ENCODE assay signal across 8 cellular contexts in the genomic region with DNA sequence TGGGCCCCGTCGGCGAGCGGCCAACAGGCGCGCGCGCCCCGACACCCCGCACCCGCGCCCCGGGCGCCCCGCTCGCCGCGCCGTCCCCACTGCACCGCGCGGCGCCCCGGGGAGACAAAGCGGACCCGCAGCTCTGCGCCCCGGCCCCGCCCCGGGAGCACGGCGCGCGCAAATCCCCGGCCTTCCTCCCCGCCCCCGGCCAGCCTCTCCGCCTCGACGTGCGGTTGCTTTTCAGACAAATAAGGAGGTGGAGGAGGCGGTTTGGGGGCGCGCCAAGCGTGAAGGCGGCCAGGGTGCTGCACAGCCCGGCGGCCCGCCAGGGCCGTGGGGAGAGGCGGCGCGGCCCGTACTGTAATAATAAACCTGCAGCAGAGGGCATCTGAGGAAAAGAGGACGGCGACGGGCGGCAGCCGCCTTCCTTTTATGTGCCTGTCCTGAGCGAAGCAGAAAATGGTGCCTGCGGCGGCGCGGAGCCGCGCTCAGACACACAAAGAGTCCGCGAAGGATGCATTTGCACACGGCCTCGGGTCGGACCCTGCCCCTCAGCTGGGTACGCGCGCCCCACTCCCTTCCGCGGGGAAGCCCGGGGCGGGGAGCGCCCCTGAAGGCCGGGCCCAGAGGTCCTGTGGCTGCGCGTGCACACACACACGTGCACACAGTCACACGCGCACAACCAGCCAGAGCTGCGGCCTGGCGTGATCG. TPM values are rescaled to one million over a fixed set of nuclear protein-coding genes. Genes with fewer than 3 reads are reported as not detected.
DNase-seq lines count a peak whose midpoint lies in the region; ATAC-seq, FAIRE-seq and TF ChIP-seq lines count a peak whose summit lies in the region.

No MANE protein-coding gene starts in this region.

- peaks cover 15% of the 10 kb centered on the region for H3K79me2 ChIP-seq in HepG2 (ENCODE audit: insufficient read depth, low read length)

- H3K4me1 ChIP-seq in BE2C, result no peaks in the 10 kb centered on the region; the same call in 1 of the 2 replicates
- peaks cover 46% of the 10 kb centered on the region for H3K4me1 ChIP-seq in HepG2 (ENCODE audit: insufficient read depth, low read length)

- no peak overlapping the region for H2AFZ ChIP-seq in HepG2 (ENCODE audit: low read length)

- in situ Hi-C loops in HepG2 (cut with HindIII; ENCODE audit: extremely low pct_ligation_motif_present, low pct_unique_long_range_greater_than_20kb), result no loop called here

- peak overlapping the region; percentile 98 for H3K4me3 ChIP-seq in BE2C (ENCODE audit: low read depth, low read length)
- H3K4me3 ChIP-seq in HepG2 (replicated peaks in 1 of 3; ENCODE audit: insufficient read depth in 1 of 3, low read depth in 2 of 3, low read length in 3 of 3), result peak overlapping the region; percentile 69 to 83 (median 72)

- H3K27ac ChIP-seq in HepG2 (ENCODE audit: extremely low read length, insufficient read depth, low read length), result peak overlapping the region; percentile 96

- H3K27me3 ChIP-seq in BE2C (no peaks in the 10 kb centered on the region), HepG2 (ENCODE audit: control insufficient read depth in 1 of 2, insufficient read depth in 2 of 2, low read length in 2 of 2) (peaks cover 0 to 11% of the 10 kb centered on the region in 2 experiments; a peak in 1 of 5 replicates)

- DNase-seq in BE2C (peak; percentile 95), NCI-H510A (lab: John Stamatoyannopoulos, UW) (peak; percentile 71), dedifferentiated amniotic fluid mesenchymal stem cell (ENCODE audit: extremely low spot score) (peak; percentile 84), HepG2 (ENCODE audit: low spot score) (peak; percentile 68)
- DNase-seq in activated CD4-positive, alpha-beta T cell treated with anti-CD3 and anti-CD28 coated beads, Interleukin-2, amount 50 U/mL, for 1 hour, result peak; percentile 53
- DNase-seq in stimulated activated CD4-positive, alpha-beta T cell treated with anti-CD3 and anti-CD28 coated beads, Interleukin-2, amount 100 ng/mL, for 48 hours, result peak; percentile 52 to 64

- WGBS in HepG2 (ENCODE audit: low lambda C conversion rate), result 2% methylated on average over 39 of the region's 88 CpGs

- FAIRE-seq in HepG2 (lab: Jason Lieb, UNC), result no peak

- H3K9ac ChIP-seq in HepG2 (ENCODE audit: insufficient read depth, low read depth, low read length), result peak overlapping the region; percentile 85

- CTCF ChIA-PET in HepG2 (lab: Yijun Ruan, JAX; ENCODE audit: low intra/inter-chr PET ratio, low total read pairs), result no interaction called here

- TF ChIP-seq POLR2A in GM19099 (IDR thresholded peaks at IDR 0.05; ENCODE audit: extremely low read depth, insufficient read length, low read depth) (peak; percentile 81), HepG2 (IDR thresholded peaks at IDR 0.05; ENCODE audit: insufficient read depth in 1 of 2, low read depth in 2 of 2, low read length in 2 of 2) (peak in 1 of 2 experiments; percentile 48; a peak in 3 of 4 replicates)

- H3K4me2 ChIP-seq in HepG2 (ENCODE audit: low read depth, low read length), result peak overlapping the region; percentile 85

- no peaks in the 10 kb centered on the region for H3K36me3 ChIP-seq in BE2C
- H3K36me3 ChIP-seq in HepG2 (replicated peaks in 1 of 2; ENCODE audit: control insufficient read depth in 1 of 2, insufficient read depth in 2 of 2, low read length in 2 of 2), result no peaks in the 10 kb centered on the region

- intact Hi-C loops in HepG2 (cut with micrococcal nuclease; ENCODE audit: unreplicated experiment), result loop anchor here (1.0 to 5.0 kb wide), 5 partner anchors 15 to 390 kb away; partner anchors contain the start of gene STARD4

- POLR2A ChIA-PET in HepG2 (lab: Yijun Ruan, JAX), result interaction anchor here (0.6 to 5.7 kb wide), 13 partner anchors 9 to 666 kb away, joined by 3 to 85 read pairs (median 4); partner anchors contain the start of gene WDR36

- TF ChIP-seq EP300 in HepG2 (IDR thresholded peaks at IDR 0.05; ENCODE audit: low read depth in 2 of 2, low read length in 2 of 2), result no peak; a peak in 1 of 4 replicates
- TF ChIP-seq EP300 in HepG2 (CRISPR knock-in tag; IDR thresholded peaks at IDR 0.05; ENCODE audit: borderline replicate concordance), result no peak

- peak; percentile 82 for ATAC-seq in HG03354 (IDR thresholded peaks at IDR 0.05; ENCODE audit: poor library complexity, severe bottlenecking, unreplicated experiment)
- peak; percentile 80 for ATAC-seq in HepG2

- TSS peak; percentile 96 for BruUV-seq in HepG2 (replicated peaks; lab: Mats Ljungman, UMichigan)

- TF ChIP-seq CTCF in BE2C (IDR thresholded peaks at IDR 0.05; ENCODE audit: low read depth, low read length) (no peak), HepG2 (CRISPR knock-in tag; IDR thresholded peaks at IDR 0.05) (peak; percentile 19; the same call in 1 of the 2 replicates)

- peak; percentile 43 for TF ChIP-seq RAD21 in HepG2 (CRISPR knock-in tag; IDR thresholded peaks at IDR 0.05)

- no peaks in the 10 kb centered on the region for H3K9me3 ChIP-seq in BE2C
- H3K9me3 ChIP-seq in HepG2 (ENCODE audit: low read length), result no peaks in the 10 kb centered on the region

- H4K20me1 ChIP-seq in HepG2 (ENCODE audit: insufficient read depth, low read length), result no peaks in the 10 kb centered on the region

TF ChIP-seq in HepG2, 621 proteins besides CTCF, POLR2A, EP300 and RAD21 (continues in another document):
- TF ChIP-seq CC2D1A (CRISPR knock-in tag; IDR thresholded peaks at IDR 0.05) (no peak), RXRA (CRISPR knock-in tag; IDR thresholded peaks at IDR 0.05) (peak; percentile 61; the same call in 1 of the 2 replicates), ZC3H4 (CRISPR knock-in tag; IDR thresholded peaks at IDR 0.05; ENCODE audit: borderline replicate concordance) (no peak), PHF21A (CRISPR knock-in tag; IDR thresholded peaks at IDR 0.05) (peak; percentile 78), KDM5A (IDR thresholded peaks at IDR 0.05; ENCODE audit: borderline replicate concordance, low read length) (0 out of 2 replicates have a peak, but pooled peaks have one; percentile 38), ZNF556 (CRISPR knock-in tag; IDR thresholded peaks at IDR 0.05; ENCODE audit: borderline replicate concordance) (peak; percentile 87; the same call in 1 of the 2 replicates), DMAP1 (CRISPR knock-in tag; IDR thresholded peaks at IDR 0.05) (peak; percentile 45; the same call in 1 of the 2 replicates), ZMYM4 (CRISPR knock-in tag; IDR thresholded peaks at IDR 0.05) (peak; percentile 42; the same call in 1 of the 2 replicates), ZNF136 (CRISPR knock-in tag; IDR thresholded peaks at IDR 0.05; ENCODE audit: low read depth) (peak; percentile 91), ARNT2 (CRISPR knock-in tag; IDR thresholded peaks at IDR 0.05; ENCODE audit: low read depth) (peak; percentile 80), ZFP62 (CRISPR knock-in tag; IDR thresholded peaks at IDR 0.05) (no peak), FOXK2 (IDR thresholded peaks at IDR 0.05) (no peak), HNRNPL (IDR thresholded peaks at IDR 0.05; ENCODE audit: low read depth, low read length) (0 out of 2 replicates have a peak, but pooled peaks have one; percentile 48)
- TF ChIP-seq, protein P1, sequence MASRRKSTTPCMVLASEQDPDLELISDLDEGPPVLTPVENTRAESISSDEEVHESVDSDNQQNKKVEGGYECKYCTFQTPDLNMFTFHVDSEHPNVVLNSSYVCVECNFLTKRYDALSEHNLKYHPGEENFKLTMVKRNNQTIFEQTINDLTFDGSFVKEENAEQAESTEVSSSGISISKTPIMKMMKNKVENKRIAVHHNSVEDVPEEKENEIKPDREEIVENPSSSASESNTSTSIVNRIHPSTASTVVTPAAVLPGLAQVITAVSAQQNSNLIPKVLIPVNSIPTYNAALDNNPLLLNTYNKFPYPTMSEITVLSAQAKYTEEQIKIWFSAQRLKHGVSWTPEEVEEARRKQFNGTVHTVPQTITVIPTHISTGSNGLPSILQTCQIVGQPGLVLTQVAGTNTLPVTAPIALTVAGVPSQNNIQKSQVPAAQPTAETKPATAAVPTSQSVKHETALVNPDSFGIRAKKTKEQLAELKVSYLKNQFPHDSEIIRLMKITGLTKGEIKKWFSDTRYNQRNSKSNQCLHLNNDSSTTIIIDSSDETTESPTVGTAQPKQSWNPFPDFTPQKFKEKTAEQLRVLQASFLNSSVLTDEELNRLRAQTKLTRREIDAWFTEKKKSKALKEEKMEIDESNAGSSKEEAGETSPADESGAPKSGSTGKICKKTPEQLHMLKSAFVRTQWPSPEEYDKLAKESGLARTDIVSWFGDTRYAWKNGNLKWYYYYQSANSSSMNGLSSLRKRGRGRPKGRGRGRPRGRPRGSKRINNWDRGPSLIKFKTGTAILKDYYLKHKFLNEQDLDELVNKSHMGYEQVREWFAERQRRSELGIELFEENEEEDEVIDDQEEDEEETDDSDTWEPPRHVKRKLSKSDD (CRISPR knock-in tag; IDR thresholded peaks at IDR 0.05; ENCODE audit: low read depth), result no peak

RNA-seq across cellular contexts. Expression of gene NREP, which starts 0.7 kb away (rescaled TPM):
- 77.7 TPM for polyA plus RNA-seq in BE2C (2012; ENCODE audit: insufficient read depth, insufficient read length, low read depth)
- 40.5 and 48.5 TPM in 2 replicates for total RNA-seq in HepG2 (2016; rRNA removed; fragmentation: Illumina TruSeq; extraction: Trizol)
- total RNA-seq in HepG2 (2016; cell fraction: cytosol; rRNA removed; fragmentation: Illumina TruSeq; extraction: Trizol; ENCODE audit: low read depth), result 18.2 and 18.5 TPM in 2 replicates
- total RNA-seq in HepG2 (2016; cell fraction: insoluble cytoplasmic fraction; rRNA removed; fragmentation: Illumina TruSeq; extraction: Trizol), result 44.8 and 48.2 TPM in 2 replicates
- 49.5 and 57.7 TPM in 2 replicates for total RNA-seq in HepG2 (2016; cell fraction: membrane; rRNA removed; fragmentation: Illumina TruSeq; extraction: Trizol)
- 58.0 and 67.1 TPM in 2 replicates for total RNA-seq in HepG2 (2016; cell fraction: nucleus; rRNA removed; fragmentation: Illumina TruSeq; extraction: Trizol)
- polyA plus RNA-seq in HepG2 (2011; rRNA removed), result 82.8 and 102 TPM in 2 replicates
- polyA plus RNA-seq in HepG2 (2011; cell fraction: cytosol; rRNA removed), result 49.1 and 88.7 TPM in 2 replicates
- polyA plus RNA-seq in HepG2 (2011; cell fraction: nucleus; rRNA removed), result 69.7 and 94.1 TPM in 2 replicates
- polyA plus RNA-seq in HepG2 (2012), result 38.1 and 86.3 TPM in 2 replicates
- 33.5 and 45.5 TPM in 2 replicates for polyA plus RNA-seq in HepG2 (2016; cell fraction: cytosol; fragmentation: Illumina TruSeq; extraction: Trizol; ENCODE audit: low read depth)
- polyA plus RNA-seq in HepG2 (2016; cell fraction: insoluble cytoplasmic fraction; fragmentation: Illumina TruSeq; extraction: Trizol; ENCODE audit: low read depth), result 76.1 and 85.1 TPM in 2 replicates
- polyA plus RNA-seq in HepG2 (2016; cell fraction: membrane; fragmentation: Illumina TruSeq; extraction: Trizol; ENCODE audit: low read depth), result 81.9 and 92.8 TPM in 2 replicates
- polyA plus RNA-seq in HepG2 (2016; cell fraction: nucleus; fragmentation: Illumina TruSeq; extraction: Trizol; ENCODE audit: insufficient read depth, low read depth), result 58.3 and 64.9 TPM in 2 replicates
- polyA minus RNA-seq in HepG2 (2011; rRNA and poly(A)+ RNA removed; ENCODE audit: low replicate concordance), result 2.7 and 49.0 TPM in 2 replicates
- 29.4 and 31.1 TPM in 2 replicates for polyA minus RNA-seq in HepG2 (2011; cell fraction: cytosol; rRNA and poly(A)+ RNA removed)
- polyA minus RNA-seq in HepG2 (2011; cell fraction: nucleus; rRNA and poly(A)+ RNA removed), result 280 and 293 TPM in 2 replicates

Comparison
In these comparisons a context has a peak if more than half of its experiments do, and no peak if none do; other contexts are left out.
1. Peak in every context shown above with its lines: DNase-seq, ATAC-seq, H3K4me3 ChIP-seq and H3K27ac ChIP-seq.